ENCODE assay signal across 24 cellular contexts in the genomic region with DNA sequence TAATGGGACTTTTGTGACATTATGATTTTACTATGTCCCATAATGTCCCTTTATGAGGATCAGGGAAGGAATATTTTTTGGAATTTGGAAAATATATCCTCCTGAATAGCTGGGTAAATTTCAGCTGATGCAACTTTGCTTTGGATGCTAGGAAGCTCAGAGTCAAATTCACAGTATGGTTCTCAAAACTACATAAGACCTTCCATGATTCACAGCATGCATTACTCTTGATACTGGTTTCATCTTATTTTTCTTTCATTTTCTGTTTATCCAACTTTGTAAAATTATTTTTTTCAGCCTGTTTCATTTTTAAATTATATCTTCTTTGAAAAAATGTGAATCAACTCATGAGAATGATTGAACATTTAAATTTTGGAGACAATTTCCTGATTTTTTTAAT.
"Had no signal": no experiment of that assay in that cellular context is flagged by ENCODE, and none has a peak within 500 bp of the region (broad histone marks: within the 10 kb centered on the region; RNA-seq: fewer than 3 reads in every experiment).

No MANE protein-coding gene starts in this region.

- H3K27me3 Mint-ChIP-seq: activated naive CD8-positive, alpha-beta T cell treated with anti-CD3 and anti-CD28 coated beads, Interleukin-2, amount 10 ng/mL, durations not matched to agents 7 days and 5 days had no signal

- H3K9me3 ChIP-seq: ascending aorta had no signal

- H3K36me3 ChIP-seq: ascending aorta had no signal

- H3K27ac ChIP-seq: ascending aorta, body of pancreas, KMS-11 had no signal

- H3K27ac Mint-ChIP-seq: activated naive CD8-positive, alpha-beta T cell treated with anti-CD3 and anti-CD28 coated beads, Interleukin-2, amount 10 ng/mL, durations not matched to agents 7 days and 5 days; IgD-negative memory B cell; WTC11 had no signal

- H3K4me3 ChIP-seq: ascending aorta, body of pancreas had no signal

- H3K4me1 Mint-ChIP-seq: activated naive CD8-positive, alpha-beta T cell treated with anti-CD3 and anti-CD28 coated beads, Interleukin-2, amount 10 ng/mL, durations not matched to agents 7 days and 5 days; WTC11 had no signal

- DNase-seq: activated CD4-positive, alpha-beta T cell treated with anti-CD3 and anti-CD28 coated beads for 48 hours; activated CD4-positive, alpha-beta T cell treated with anti-CD3 and anti-CD28 coated beads, Interleukin-2, amount 50 U/mL, for 4 hours; activated CD8-positive, alpha-beta memory T cell treated with anti-CD3 and anti-CD28 coated beads for 24 hours; activated effector memory CD4-positive, alpha-beta T cell treated with anti-CD3 and anti-CD28 coated beads, Interleukin-2, amount 50 U/mL, for 16 hours; activated naive CD4-positive, alpha-beta T cell treated with Interleukin-2 at 50 U/mL for 16 hours; activated naive CD8-positive, alpha-beta T cell treated with anti-CD3 and anti-CD28 coated beads, Interleukin-2, amount 10 ng/mL, durations not matched to agents 7 days and 5 days; activated T-cell treated with anti-CD3 and anti-CD28 coated beads, Interleukin-2, amount 50 U/mL, for 4 hours; amniotic stem cell; body of pancreas; central memory CD4-positive, alpha-beta T cell; cortex of kidney; NCI-H1105 treated with DMSO at 0.1 percent for 48 hours; NCI-H1436 treated with DMSO at 0.1 percent for 48 hours; NCI-H187 treated with DMSO at 0.1 percent for 48 hours; NCI-H2081 treated with DMSO at 0.1 percent for 48 hours; NCI-H446; NCI-H524; NCI-H774; SIG-M5; SW 1271 had no signal

- ATAC-seq: body of pancreas, WTC11 had no signal

- H3K4me1 ChIP-seq: ascending aorta, body of pancreas had no signal

- H3K36me3 Mint-ChIP-seq: WTC11 had no signal

- H3K27me3 ChIP-seq: ascending aorta, body of pancreas had no signal

- H3K4me3 Mint-ChIP-seq: activated naive CD8-positive, alpha-beta T cell treated with anti-CD3 and anti-CD28 coated beads, Interleukin-2, amount 10 ng/mL, durations not matched to agents 7 days and 5 days; activated T-cell treated with anti-CD3 and anti-CD28 coated beads, Interleukin-2, amount 50 U/mL, for 4 hours; IgD-negative memory B cell; WTC11 had no signal
